ENCODE assay signal across 8 cellular contexts in the genomic region with DNA sequence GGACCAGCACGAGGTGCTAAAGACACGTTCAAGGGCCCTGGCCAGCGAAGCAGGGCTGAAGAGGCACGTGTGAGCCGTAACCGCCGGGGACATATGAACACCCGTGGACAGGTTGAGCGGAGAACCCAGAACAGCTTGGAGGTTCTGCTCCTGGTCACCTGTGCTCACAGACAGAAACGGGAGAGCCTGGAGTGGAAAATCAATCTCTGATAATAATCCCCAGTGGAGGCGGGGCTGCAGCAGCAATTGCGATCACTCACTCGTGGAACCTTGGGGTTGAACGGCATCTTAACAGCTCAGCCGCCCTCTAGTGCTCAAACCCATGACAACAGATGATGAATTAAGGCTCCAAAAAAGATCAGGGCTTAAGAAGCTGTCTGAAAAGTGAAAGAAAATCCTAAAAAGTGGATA.
DNase-seq lines count a peak whose midpoint lies in the region; ATAC-seq and FAIRE-seq lines count a peak whose summit lies in the region.

No MANE protein-coding gene starts in this region.

- H3K36me3 Mint-ChIP-seq in T-helper 2 cell treated with Interferon-gamma antibody and Interleukin-4, amounts not matched to agents 5 μg/mL and 100 μg/mL, for 36 hours (ENCODE audit: low read depth), result peaks cover 42% of the 10 kb centered on the region
- H3K36me3 Mint-ChIP-seq in effector memory CD8-positive, alpha-beta T cell (ENCODE audit: insufficient read depth), result peaks cover 33% of the 10 kb centered on the region

- no peaks in the 10 kb centered on the region for H3K27me3 Mint-ChIP-seq in T-helper 2 cell treated with Interferon-gamma antibody and Interleukin-4, amounts not matched to agents 5 μg/mL and 100 μg/mL, for 36 hours (ENCODE audit: low read depth)
- no peaks in the 10 kb centered on the region for H3K27me3 Mint-ChIP-seq in effector memory CD8-positive, alpha-beta T cell

- H3K9me3 Mint-ChIP-seq in T-helper 2 cell treated with Interferon-gamma antibody and Interleukin-4, amounts not matched to agents 5 μg/mL and 100 μg/mL, for 36 hours, result no peaks in the 10 kb centered on the region
- H3K9me3 Mint-ChIP-seq in effector memory CD8-positive, alpha-beta T cell, result no peaks in the 10 kb centered on the region

- no peak for FAIRE-seq in RCC 7860 (lab: Jason Lieb, UNC)

- ATAC-seq in GM19351 (IDR thresholded peaks at IDR 0.05; ENCODE audit: unreplicated experiment) (peak; percentile 47), HG02623 (IDR thresholded peaks at IDR 0.05; ENCODE audit: unreplicated experiment) (no peak)
- ATAC-seq in effector memory CD8-positive, alpha-beta T cell (replicated peaks), result peak; percentile 47

- no peak overlapping the region for H3K4me3 Mint-ChIP-seq in T-helper 2 cell treated with Interferon-gamma antibody and Interleukin-4, amounts not matched to agents 5 μg/mL and 100 μg/mL, for 36 hours
- no peak overlapping the region for H3K4me3 Mint-ChIP-seq in effector memory CD8-positive, alpha-beta T cell

- peak; percentile 47 for DNase-seq in AG20443 (ENCODE audit: low spot score)
- no peak for DNase-seq in T-helper 2 cell treated with Interferon-gamma antibody and Interleukin-4, amounts not matched to agents 5 μg/mL and 100 μg/mL, for 36 hours (ENCODE audit: low spot score)
- DNase-seq in effector memory CD8-positive, alpha-beta T cell, result peak; percentile 33 to 45 (median 35)
- DNase-seq in stimulated activated CD4-positive, alpha-beta T cell treated with anti-CD3 and anti-CD28 coated beads, Interleukin-1b, Interleukin-23, amount 100 ng/mL, for 48 hours, result peak; percentile 38
- no peak for DNase-seq in UCSD-AML1 (lab: John Stamatoyannopoulos, UW; ENCODE audit: unreplicated experiment)
- DNase-seq in RCC 7860 (ENCODE audit: low spot score), result no peak

- H3K4me1 Mint-ChIP-seq in T-helper 2 cell treated with Interferon-gamma antibody and Interleukin-4, amounts not matched to agents 5 μg/mL and 100 μg/mL, for 36 hours (ENCODE audit: low read depth), result peaks cover 15% of the 10 kb centered on the region
- H3K4me1 Mint-ChIP-seq in effector memory CD8-positive, alpha-beta T cell (ENCODE audit: low read depth in 2 of 2), result peaks cover 16 to 27% of the 10 kb centered on the region in 2 donors

- peak overlapping the region; percentile 58 for H3K27ac Mint-ChIP-seq in T-helper 2 cell treated with Interferon-gamma antibody and Interleukin-4, amounts not matched to agents 5 μg/mL and 100 μg/mL, for 36 hours
- H3K27ac Mint-ChIP-seq in effector memory CD8-positive, alpha-beta T cell, result peak overlapping the region in 1 of 2 donors; percentile 18

Comparison
In these comparisons a context has a peak if more than half of its experiments do, and no peak if none do; other contexts are left out.
1. DNase-seq: peak in AG20443 (single experiment), effector memory CD8-positive, alpha-beta T cell (3 of 3) and stimulated activated CD4-positive, alpha-beta T cell treated with anti-CD3 and anti-CD28 coated beads, Interleukin-1b, Interleukin-23, amount 100 ng/mL, for 48 hours (single experiment); none in T-helper 2 cell treated with Interferon-gamma antibody and Interleukin-4, amounts not matched to agents 5 μg/mL and 100 μg/mL, for 36 hours (single experiment), UCSD-AML1 (single experiment) and RCC 7860 (single experiment).